Comparison of ENCODE assay signal across 10 cellular contexts in the genomic region with DNA sequence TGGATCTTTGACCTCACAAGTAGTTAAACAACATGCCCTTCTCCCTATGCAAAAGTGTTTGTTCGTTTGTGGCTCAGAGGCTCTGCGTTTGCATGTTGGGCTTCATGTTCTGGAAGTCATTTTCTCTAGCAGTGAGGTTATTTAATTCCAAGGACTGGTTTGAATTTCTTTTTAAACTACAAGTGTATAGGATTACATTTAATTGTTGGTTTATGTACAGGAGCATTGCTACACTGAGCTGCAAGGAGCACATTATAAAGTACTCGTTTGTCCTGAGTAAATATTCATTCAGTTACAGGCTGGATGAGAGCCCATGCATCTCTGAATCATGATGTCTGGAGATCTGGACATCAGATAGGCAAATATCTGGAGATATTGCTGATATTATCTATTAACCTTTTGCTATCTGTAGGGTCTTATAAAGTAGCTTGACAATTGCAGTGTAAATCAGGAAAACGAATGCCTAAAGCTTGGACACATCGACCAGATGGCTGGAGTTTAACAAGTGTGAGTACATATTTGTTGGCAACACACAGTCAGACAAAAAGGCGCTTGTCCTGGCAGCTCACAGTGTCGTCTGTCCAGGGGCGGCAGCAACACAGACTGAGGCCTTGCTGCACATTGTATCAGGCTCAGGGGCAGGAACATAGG.
DNase-seq lines count a peak whose midpoint lies in the region; ATAC-seq and TF ChIP-seq lines count a peak whose summit lies in the region.
"Had no signal": no experiment of that assay in that cellular context is flagged by ENCODE, and none has a peak within 500 bp of the region (broad histone marks: within the 10 kb centered on the region; RNA-seq: fewer than 3 reads in every experiment).

No MANE protein-coding gene starts in this region.

- H3K36me3 ChIP-seq in breast epithelium (no peaks in the 10 kb centered on the region), adipocyte (ENCODE audit: control insufficient read depth, insufficient read depth, low read length, severe bottlenecking) (no peaks in the 10 kb centered on the region), aorta (ENCODE audit: control insufficient read depth in 1 of 2, insufficient read depth in 2 of 2, low read length in 1 of 2) (no peaks in the 10 kb centered on the region)
- H3K36me3 ChIP-seq: BLaER1 treated with 17β-estradiol and CSF1 and Interleukin-3, amounts not matched to agents 10 nM and 100 nM had no signal

- H3K27me3 Mint-ChIP-seq in MCF 10A (ENCODE audit: insufficient read depth, unreplicated experiment), result no peaks in the 10 kb centered on the region

- POLR2A ChIA-PET in MCF 10A (lab: Yijun Ruan, JAX), result interaction anchor here (1.1 to 2.0 kb wide), 4 partner anchors 11 to 354 kb away, joined by 3 to 7 read pairs (median 4); no protein-coding TSS in a partner anchor

- intact Hi-C loops in MCF 10A (cut with micrococcal nuclease) (loop anchor here (1.0 to 10.0 kb wide), 4 partner anchors 13 to 399 kb away; no protein-coding TSS in a partner anchor), breast epithelium (cut with DNase I; ENCODE audit: low total_unique reads) (no loop called here), aorta (cut with DNase I) (no loop called here)

- H3K4me1 ChIP-seq in breast epithelium, result no peaks in the 10 kb centered on the region
- H3K4me1 ChIP-seq in adipocyte (ENCODE audit: control insufficient read depth, insufficient read depth, low read length), result peaks cover 38% of the 10 kb centered on the region
- no peaks in the 10 kb centered on the region for H3K4me1 ChIP-seq in aorta (ENCODE audit: control insufficient read depth in 1 of 2, insufficient read depth in 2 of 2, low read length in 2 of 2)
- H3K4me1 ChIP-seq: BLaER1 treated with 17β-estradiol and CSF1 and Interleukin-3, amounts not matched to agents 10 nM and 100 nM had no signal

- H3K27ac Mint-ChIP-seq in MCF 10A (ENCODE audit: low read depth, unreplicated experiment), result peak overlapping the region; percentile 94

- peak overlapping the region; percentile 12 for H3K4me3 Mint-ChIP-seq in MCF 10A (ENCODE audit: unreplicated experiment)

- no peaks in the 10 kb centered on the region for H3K9me3 Mint-ChIP-seq in MCF 10A (ENCODE audit: unreplicated experiment)

- H3K27ac ChIP-seq in breast epithelium, result peak overlapping the region in 1 of 2 donors; percentile 12
- H3K27ac ChIP-seq in aorta (ENCODE audit: low read depth in 1 of 2, low read length in 2 of 2), result peak overlapping the region; percentile 7 to 9
- H3K27ac ChIP-seq: BLaER1 treated with 17β-estradiol and CSF1 and Interleukin-3, amounts not matched to agents 10 nM and 100 nM had no signal

- peaks cover 25% of the 10 kb centered on the region for H3K4me1 Mint-ChIP-seq in MCF 10A (ENCODE audit: insufficient read depth, unreplicated experiment)

- H3K27me3 ChIP-seq in breast epithelium, result no peaks in the 10 kb centered on the region
- H3K27me3 ChIP-seq in adipocyte (replicated peaks; ENCODE audit: control insufficient read depth, insufficient read depth, low read length), result no peaks in the 10 kb centered on the region
- H3K27me3 ChIP-seq in aorta (ENCODE audit: control insufficient read depth in 1 of 2, insufficient read depth in 2 of 2, low read length in 1 of 2), result no peaks in the 10 kb centered on the region
- H3K27me3 ChIP-seq: BLaER1 treated with 17β-estradiol and CSF1 and Interleukin-3, amounts not matched to agents 10 nM and 100 nM had no signal

- peak overlapping the region; percentile 61 for H3K9ac ChIP-seq in adipocyte (ENCODE audit: low read length)
- H3K9ac ChIP-seq: BLaER1 treated with 17β-estradiol and CSF1 and Interleukin-3, amounts not matched to agents 10 nM and 100 nM had no signal

- H3K4me3 ChIP-seq in breast epithelium (no peak overlapping the region), adipocyte (ENCODE audit: low read length) (peak overlapping the region; percentile 21), aorta (ENCODE audit: low read length in 2 of 2) (no peak overlapping the region)
- H3K4me3 ChIP-seq: BLaER1 treated with 17β-estradiol and CSF1 and Interleukin-3, amounts not matched to agents 10 nM and 100 nM had no signal

- 26 to 28% methylated on average over 8 of the region's 8 CpGs for WGBS in aorta, 2 donors

- H3K9me3 ChIP-seq in breast epithelium (no peaks in the 10 kb centered on the region), adipocyte (ENCODE audit: control insufficient read depth, low read length) (no peaks in the 10 kb centered on the region), aorta (ENCODE audit: control insufficient read depth, low read length) (no peaks in the 10 kb centered on the region)
- H3K9me3 ChIP-seq: BLaER1 treated with 17β-estradiol and CSF1 and Interleukin-3, amounts not matched to agents 10 nM and 100 nM had no signal

- TF ChIP-seq CTCF in MCF 10A (IDR thresholded peaks at IDR 0.05; ENCODE audit: unreplicated experiment) (no peak), breast epithelium (IDR thresholded peaks at IDR 0.05) (no peak)

- ATAC-seq in aorta (ENCODE audit: low FRiP score), result no peak
- ATAC-seq in HG03280 (IDR thresholded peaks at IDR 0.05; ENCODE audit: unreplicated experiment), result no peak
- ATAC-seq in HG02759 (IDR thresholded peaks at IDR 0.05; ENCODE audit: unreplicated experiment), result no peak
- ATAC-seq in HG02852 (IDR thresholded peaks at IDR 0.05; ENCODE audit: unreplicated experiment), result no peak

- CTCF ChIA-PET in MCF 10A (lab: Yijun Ruan, JAX), result interaction anchor here (0.9 kb wide), 1 partner anchor 10 kb away, joined by 3 read pairs; no protein-coding TSS in a partner anchor

- DNase-seq in MCF 10A (ENCODE audit: unreplicated experiment), result peak; percentile 27
- no peak for DNase-seq in breast epithelium (ENCODE audit: low spot score in 2 of 2)
- peak; percentile 86 for DNase-seq in adipocyte (ENCODE audit: low read depth)
- DNase-seq in islet precursor cell, result peak; percentile 71
- no peak for DNase-seq in aorta
- DNase-seq: NCI-H524 treated with DMSO at 0.1 percent for 48 hours had no signal

- TF ChIP-seq POLR2A in breast epithelium (IDR thresholded peaks at IDR 0.05), result no peak

- no peaks in the 10 kb centered on the region for H3K36me3 Mint-ChIP-seq in MCF 10A (ENCODE audit: insufficient read depth, unreplicated experiment)

- no TSS peak for BruUV-seq in MCF 10A (replicated peaks; lab: Mats Ljungman, UMichigan)

Comparison
In these comparisons a context has a peak if more than half of its experiments do, and no peak if none do; other contexts are left out.
1. DNase-seq: peak in MCF 10A (single experiment), adipocyte (single experiment) and islet precursor cell (single experiment); none in breast epithelium (0 of 2) and aorta (0 of 2).